ENCODE assay signal across 18 cellular contexts in genomic region chr2:217788669-217789002, GRCh38.
A peak's percentile ranks its signal among the peaks of the same experiment; 100 is the strongest.
DNase-seq lines count a peak whose midpoint lies in the region; ATAC-seq, FAIRE-seq and TF ChIP-seq lines count a peak whose summit lies in the region.
"Had no signal": no experiment of that assay in that cellular context is flagged by ENCODE, and none has a peak within 500 bp of the region (broad histone marks: within the 10 kb centered on the region; RNA-seq: fewer than 3 reads in every experiment).

No MANE protein-coding gene starts in this region.

- no peaks in the 10 kb centered on the region for H3K9me3 ChIP-seq in esophagus muscularis mucosa
- H3K9me3 ChIP-seq in subcutaneous abdominal adipose tissue (ENCODE audit: control insufficient read depth in 5 of 5, low read length in 5 of 5): no peaks in the 10 kb centered on the region
- no peaks in the 10 kb centered on the region for H3K9me3 ChIP-seq in colonic mucosa
- H3K9me3 ChIP-seq: stomach, upper lobe of right lung had no signal

- no peak overlapping the region for H3K4me3 ChIP-seq in esophagus muscularis mucosa
- no peak overlapping the region for H3K4me3 ChIP-seq in subcutaneous abdominal adipose tissue (ENCODE audit: low read depth in 1 of 5, low read length in 5 of 5)
- H3K4me3 ChIP-seq in colonic mucosa: no peak overlapping the region
- H3K4me3 ChIP-seq: lung, smooth muscle cell had no signal

- H3K27me3 ChIP-seq in esophagus muscularis mucosa (no peaks in the 10 kb centered on the region), subcutaneous abdominal adipose tissue (ENCODE audit: control insufficient read depth in 5 of 5, insufficient read depth in 4 of 5, low read length in 5 of 5) (no peaks in the 10 kb centered on the region), colonic mucosa (no peaks in the 10 kb centered on the region)
- H3K27me3 ChIP-seq: brain microvascular endothelial cell, stomach, upper lobe of right lung had no signal

- TF ChIP-seq EP300 in esophagus muscularis mucosa (IDR thresholded peaks at IDR 0.05): no peak

- ATAC-seq in activated naive CD8-positive, alpha-beta T cell treated with anti-CD3 and anti-CD28 coated beads, Interleukin-2, amount 50 U/mL, for 24 hours: no peak

- peaks cover 8 to 30% (median 18%) of the 10 kb centered on the region in 4 donors for H3K36me3 ChIP-seq in esophagus muscularis mucosa
- peaks cover 0 to 43% (median 16%) of the 10 kb centered on the region in 5 donors for H3K36me3 ChIP-seq in subcutaneous abdominal adipose tissue (ENCODE audit: control insufficient read depth in 5 of 5, insufficient read depth in 5 of 5, low read length in 5 of 5)
- no peaks in the 10 kb centered on the region for H3K36me3 ChIP-seq in colonic mucosa
- H3K36me3 ChIP-seq: brain microvascular endothelial cell had no signal

- no peaks in the 10 kb centered on the region for H3K36me3 Mint-ChIP-seq in activated naive CD8-positive, alpha-beta T cell
- H3K36me3 Mint-ChIP-seq in activated naive CD8-positive, alpha-beta T cell treated with anti-CD3 and anti-CD28 coated beads, Interleukin-2, amount 50 U/mL, for 24 hours (ENCODE audit: low read depth): no peaks in the 10 kb centered on the region
- H3K36me3 Mint-ChIP-seq: CD14-positive monocyte had no signal

- intact Hi-C loops in esophagus muscularis mucosa (cut with DNase I) (loop anchor here (1.0 to 5.0 kb wide), 3 partner anchors 99 to 244 kb away; no protein-coding TSS in a partner anchor), colonic mucosa (cut with DNase I) (loop anchor here (2.0 to 10.0 kb wide), 4 partner anchors 98 to 286 kb away; no protein-coding TSS in a partner anchor)

- H3K27ac Mint-ChIP-seq in activated naive CD8-positive, alpha-beta T cell: no peak overlapping the region
- H3K27ac Mint-ChIP-seq in activated naive CD8-positive, alpha-beta T cell treated with anti-CD3 and anti-CD28 coated beads, Interleukin-2, amount 50 U/mL, for 24 hours: no peak overlapping the region
- H3K27ac Mint-ChIP-seq: CD14-positive monocyte had no signal

- FAIRE-seq in H54 (lab: Jason Lieb, UNC): no peak
- FAIRE-seq: colon, G401.6 had no signal

- H3K27ac ChIP-seq in esophagus muscularis mucosa (replicated peaks in 1 of 4) (peak overlapping the region; percentile 66 to 74 (median 70)), subcutaneous abdominal adipose tissue (ENCODE audit: low read depth, low read length) (peak overlapping the region; percentile 33), colonic mucosa (no peak overlapping the region)
- H3K27ac ChIP-seq: brain microvascular endothelial cell, KMS-11, RWPE1, upper lobe of right lung had no signal

- no peak for DNase-seq in activated naive CD8-positive, alpha-beta T cell treated with anti-CD3 and anti-CD28 coated beads, Interleukin-2, amount 50 U/mL, for 24 hours
- DNase-seq in H4 (ENCODE audit: low spot score): peak; percentile 1
- no peak for DNase-seq in esophagus muscularis mucosa (ENCODE audit: extremely low spot score)
- no peak for DNase-seq in DMS53 (lab: John Stamatoyannopoulos, UW)
- no peak for DNase-seq in H54 (ENCODE audit: insufficient read length, low spot score)
- DNase-seq in colonic mucosa: no peak

- TF ChIP-seq CTCF in esophagus muscularis mucosa (IDR thresholded peaks at IDR 0.05): no peak
- TF ChIP-seq CTCF in colonic mucosa (IDR thresholded peaks at IDR 0.05): no peak

- H3K4me1 Mint-ChIP-seq in activated naive CD8-positive, alpha-beta T cell (ENCODE audit: low read depth): peaks cover 12% of the 10 kb centered on the region
- peaks cover 16% of the 10 kb centered on the region for H3K4me1 Mint-ChIP-seq in activated naive CD8-positive, alpha-beta T cell treated with anti-CD3 and anti-CD28 coated beads, Interleukin-2, amount 50 U/mL, for 24 hours

- no peaks in the 10 kb centered on the region for H3K27me3 Mint-ChIP-seq in activated naive CD8-positive, alpha-beta T cell
- H3K27me3 Mint-ChIP-seq in activated naive CD8-positive, alpha-beta T cell treated with anti-CD3 and anti-CD28 coated beads, Interleukin-2, amount 50 U/mL, for 24 hours: no peaks in the 10 kb centered on the region

- H3K4me3 Mint-ChIP-seq in activated naive CD8-positive, alpha-beta T cell: peak overlapping the region; percentile 14
- H3K4me3 Mint-ChIP-seq in activated naive CD8-positive, alpha-beta T cell treated with anti-CD3 and anti-CD28 coated beads, Interleukin-2, amount 50 U/mL, for 24 hours: no peak overlapping the region

- no peak overlapping the region for H3K9ac ChIP-seq in subcutaneous abdominal adipose tissue (ENCODE audit: low read length in 5 of 5)
- H3K9ac ChIP-seq in colonic mucosa (ENCODE audit: low read depth in 2 of 2, low read length in 2 of 2): no peak overlapping the region
- H3K9ac ChIP-seq: KMS-11 had no signal

- no peaks in the 10 kb centered on the region for H3K9me3 Mint-ChIP-seq in activated naive CD8-positive, alpha-beta T cell (ENCODE audit: low read depth)
- no peaks in the 10 kb centered on the region for H3K9me3 Mint-ChIP-seq in activated naive CD8-positive, alpha-beta T cell treated with anti-CD3 and anti-CD28 coated beads, Interleukin-2, amount 50 U/mL, for 24 hours

- WGBS in esophagus muscularis mucosa: 93% methylated on average over 2 of the region's 7 CpGs

- TF ChIP-seq POLR2A in esophagus muscularis mucosa (IDR thresholded peaks at IDR 0.05; ENCODE audit: low read depth): no peak
- no peak for TF ChIP-seq POLR2A in H54 (IDR thresholded peaks at IDR 0.05; ENCODE audit: low read depth, low read length)

- H3K4me1 ChIP-seq in esophagus muscularis mucosa: peaks cover 16 to 53% (median 29%) of the 10 kb centered on the region in 4 donors
- peaks cover 8 to 43% (median 28%) of the 10 kb centered on the region in 5 donors for H3K4me1 ChIP-seq in subcutaneous abdominal adipose tissue (ENCODE audit: control insufficient read depth in 5 of 5, insufficient read depth in 5 of 5, low read length in 5 of 5)
- no peaks in the 10 kb centered on the region for H3K4me1 ChIP-seq in colonic mucosa
